9 cellular contexts compared by ENCODE assay signal in the genomic region with DNA sequence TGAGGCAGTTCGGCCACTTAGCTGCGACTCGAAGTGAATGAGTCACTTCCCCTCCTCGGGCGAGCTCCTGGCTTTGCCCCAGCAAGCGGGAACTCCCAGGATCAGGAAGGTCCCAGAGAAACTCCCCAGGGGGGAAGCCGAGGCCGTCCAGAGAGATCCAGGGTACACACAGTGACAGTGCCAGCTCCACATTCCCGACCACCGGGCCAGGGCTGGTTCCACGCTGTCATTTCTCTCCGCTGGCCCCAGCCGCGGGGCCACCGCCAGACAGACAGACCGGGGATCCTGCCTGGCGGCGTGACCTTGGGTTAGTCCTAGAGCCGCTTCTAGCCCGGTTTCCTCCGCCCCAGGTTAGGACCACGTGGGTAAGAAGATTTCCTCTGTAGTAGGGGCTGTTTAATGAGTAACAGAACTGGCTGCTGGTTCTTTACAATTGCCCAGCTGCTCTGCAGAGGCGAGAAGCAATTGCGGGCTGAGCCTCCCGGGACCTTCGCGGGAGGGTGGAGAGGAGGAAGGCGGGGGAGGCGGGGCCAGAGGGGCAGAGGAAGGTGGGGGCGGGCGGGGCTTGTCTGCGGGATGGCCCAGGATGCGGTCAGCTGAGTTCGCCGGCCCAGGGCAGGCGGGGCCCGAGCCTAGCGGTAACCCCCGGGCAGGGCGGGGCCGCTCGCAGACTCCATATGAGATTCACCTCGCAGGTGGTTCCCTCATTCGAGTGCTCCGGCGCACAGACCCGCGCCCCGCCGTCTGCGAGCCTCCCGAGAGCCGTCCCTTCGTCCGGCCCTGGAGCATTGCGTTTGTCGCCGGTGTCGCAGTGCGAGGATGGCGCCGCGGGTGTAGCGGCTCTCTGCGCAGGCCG. TPM values are rescaled to one million over a fixed set of nuclear protein-coding genes. Genes with fewer than 3 reads are reported as not detected.
A peak's percentile ranks its signal among the peaks of the same experiment; 100 is the strongest.
DNase-seq lines count a peak whose midpoint lies in the region; ATAC-seq and TF ChIP-seq lines count a peak whose summit lies in the region.
"Had no signal": no experiment of that assay in that cellular context is flagged by ENCODE, and none has a peak within 500 bp of the region (broad histone marks: within the 10 kb centered on the region; RNA-seq: fewer than 3 reads in every experiment).

A gene (plus strand): TSS at position 707 of the 856 bp plus-strand sequence. CDS start 5,519 bp downstream, outside the sequence.

- H3K27me3 Mint-ChIP-seq in activated B cell treated with CpG ODN at 0.5 μM for 24 hours = no peaks in the 10 kb centered on the region

- H3K4me3 ChIP-seq in cardiac fibroblast (replicated peaks in 1 of 2; ENCODE audit: low read depth in 2 of 2, low read length in 2 of 2) = peak within 1 kb of the TSS; percentile 90 to 95

- H3K4me3 Mint-ChIP-seq in activated B cell treated with CpG ODN at 0.5 μM for 24 hours = peak within 1 kb of the TSS; percentile 88

- peaks cover 3% of the 10 kb centered on the region for H3K36me3 Mint-ChIP-seq in activated B cell treated with CpG ODN at 0.5 μM for 24 hours (ENCODE audit: low read depth)

- POLR2A ChIA-PET in activated B cell treated with CpG ODN at 0.5 μM for 24 hours (lab: Charles Lee) = interaction anchor here (2.2 kb wide), 1 partner anchor 150 kb away, joined by 9 read pairs; no protein-coding TSS in a partner anchor

- H3K27ac Mint-ChIP-seq in activated B cell treated with CpG ODN at 0.5 μM for 24 hours = peak within 1 kb of the TSS; percentile 82

- DNase-seq in NCI-H2081 (lab: John Stamatoyannopoulos, UW) = peak; percentile 74 to 75
- no peak for DNase-seq in NCI-H2081 treated with DMSO at 0.1 percent for 48 hours (lab: John Stamatoyannopoulos, UW)
- peak; percentile 83 for DNase-seq in NCI-H2196 (lab: John Stamatoyannopoulos, UW; ENCODE audit: unreplicated experiment)
- peak; percentile 76 for DNase-seq in activated B cell treated with CpG ODN at 0.5 μM for 24 hours
- DNase-seq in cardiac fibroblast (ENCODE audit: low read depth in 2 of 2) = peak; percentile 98
- peak; percentile 97 for DNase-seq in iris pigment epithelial cell (ENCODE audit: low read depth)
- DNase-seq in stimulated activated CD4-positive, alpha-beta T cell treated with anti-CD3 and anti-CD28 coated beads, Interleukin-12 subunit alpha, Interleukin-12 subunit beta, amount 100 ng/mL, for 4 hours = peak; percentile 76
- DNase-seq: DND-41 had no signal

- intact Hi-C loops in activated B cell treated with CpG ODN at 0.5 μM for 24 hours (cut with micrococcal nuclease) = loop anchor here (10.0 kb wide), 1 partner anchor 514 kb away; no protein-coding TSS in a partner anchor

- CTCF ChIA-PET in activated B cell treated with CpG ODN at 0.5 μM for 24 hours (lab: Charles Lee) = interaction anchor here (1.1 to 2.6 kb wide), 2 partner anchors 22 to 120 kb away, joined by 5 to 8 read pairs; no protein-coding TSS in a partner anchor

- H3K4me1 Mint-ChIP-seq in activated B cell treated with CpG ODN at 0.5 μM for 24 hours = peaks cover 51% of the 10 kb centered on the region

- H3K9me3 Mint-ChIP-seq in activated B cell treated with CpG ODN at 0.5 μM for 24 hours = no peaks in the 10 kb centered on the region

- peak; percentile 53 for ATAC-seq in HG02973 (IDR thresholded peaks at IDR 0.05; ENCODE audit: unreplicated experiment)
- ATAC-seq in activated B cell treated with CpG ODN at 0.5 μM for 24 hours (ENCODE audit: low read depth) = peak; percentile 73

- TF ChIP-seq CTCF in activated B cell treated with CpG ODN at 0.5 μM for 24 hours (IDR thresholded peaks at IDR 0.05) (no peak), cardiac fibroblast (IDR thresholded peaks at IDR 0.05; ENCODE audit: low read depth, low read length) (no peak)

RNA-seq across cellular contexts. Expression of the gene that starts here (rescaled TPM):
- total RNA-seq in activated B cell treated with CpG ODN at 0.5 μM for 24 hours = 3.3 and 3.5 TPM in 2 replicates
